ENCODE assay signal across 15 cellular contexts in the genomic region with DNA sequence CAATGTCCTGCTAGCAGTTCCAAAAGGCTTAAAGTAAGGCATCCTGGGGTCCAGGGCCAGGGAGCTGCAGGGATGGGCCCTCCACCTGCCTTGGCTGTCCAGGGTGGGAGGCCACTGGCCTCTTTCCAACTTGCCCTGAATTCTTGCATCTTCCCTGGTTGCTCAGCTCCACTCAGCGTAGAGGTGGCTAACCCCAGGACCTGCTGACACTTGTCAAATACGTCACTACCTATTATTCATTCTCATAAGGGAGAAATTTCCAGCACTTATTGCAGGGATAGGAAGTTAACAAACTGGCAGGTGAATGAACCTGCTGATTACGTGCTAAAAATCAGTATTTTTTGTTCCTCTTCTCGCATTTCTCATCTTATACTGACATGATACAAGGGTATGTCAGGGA.
"Had no signal": no experiment of that assay in that cellular context is flagged by ENCODE, and none has a peak within 500 bp of the region (broad histone marks: within the 10 kb centered on the region; RNA-seq: fewer than 3 reads in every experiment).

No MANE protein-coding gene starts in this region.

- ATAC-seq: activated CD4-positive, alpha-beta T cell treated with anti-CD3 and anti-CD28 coated beads for 36 hours; mucosa of descending colon; naive thymus-derived CD8-positive, alpha-beta T cell; stimulated activated memory B cell treated with anti-CD40 and anti-IgM and Interleukin-4, amounts not matched to agents 10 μg/mL and 1 μg/mL and 100 μg/mL, for 72 hours; T-helper 17 cell had no signal

- H3K36me3 Mint-ChIP-seq: activated CD4-positive, alpha-beta memory T cell treated with anti-CD3 and anti-CD28 coated beads for 36 hours; activated naive CD4-positive, alpha-beta T cell treated with anti-CD3 and anti-CD28 coated beads, Interleukin-2, amount 50 U/mL, for 24 hours; naive thymus-derived CD8-positive, alpha-beta T cell; stimulated activated memory B cell treated with anti-CD40 and anti-IgM and Interleukin-4, amounts not matched to agents 10 μg/mL and 1 μg/mL and 100 μg/mL, for 72 hours had no signal

- H3K4me1 Mint-ChIP-seq: activated CD4-positive, alpha-beta T cell treated with anti-CD3 and anti-CD28 coated beads for 36 hours; activated naive CD4-positive, alpha-beta T cell treated with anti-CD3 and anti-CD28 coated beads, Interleukin-2, amount 50 U/mL, for 24 hours; naive thymus-derived CD8-positive, alpha-beta T cell; stimulated activated memory B cell treated with anti-CD40 and anti-IgM and Interleukin-4, amounts not matched to agents 10 μg/mL and 1 μg/mL and 100 μg/mL, for 72 hours; T-helper 17 cell had no signal

- H3K27me3 ChIP-seq: colonic mucosa, thyroid gland had no signal

- H3K4me1 ChIP-seq: adrenal gland, colonic mucosa, thyroid gland had no signal

- DNase-seq: activated CD4-positive, alpha-beta memory T cell treated with anti-CD3 and anti-CD28 coated beads for 36 hours; activated CD4-positive, alpha-beta T cell treated with anti-CD3 and anti-CD28 coated beads for 36 hours; activated effector memory CD4-positive, alpha-beta T cell treated with Interleukin-2 at 50 U/mL for 16 hours; activated T-cell treated with anti-CD3 and anti-CD28 coated beads, Interleukin-2, amount 50 U/mL, for 24 hours; adrenal gland; caudate nucleus; colonic mucosa; mucosa of descending colon; naive thymus-derived CD8-positive, alpha-beta T cell; nucleus accumbens; stimulated activated CD4-positive, alpha-beta T cell treated with anti-CD3 and anti-CD28 coated beads, Interleukin-2, amount 100 ng/mL, for 48 hours; T-helper 17 cell; thyroid gland had no signal

- H3K36me3 ChIP-seq: adrenal gland, colonic mucosa, thyroid gland had no signal

- H3K9me3 Mint-ChIP-seq: activated CD4-positive, alpha-beta memory T cell treated with anti-CD3 and anti-CD28 coated beads for 36 hours; activated naive CD4-positive, alpha-beta T cell treated with anti-CD3 and anti-CD28 coated beads, Interleukin-2, amount 50 U/mL, for 24 hours; activated T-cell treated with anti-CD3 and anti-CD28 coated beads, Interleukin-2, amount 50 U/mL, for 24 hours; stimulated activated memory B cell treated with anti-CD40 and anti-IgM and Interleukin-4, amounts not matched to agents 10 μg/mL and 1 μg/mL and 100 μg/mL, for 72 hours had no signal

- H3K9me3 ChIP-seq: adrenal gland, colonic mucosa, mucosa of descending colon, thyroid gland had no signal

- H3K4me3 Mint-ChIP-seq: activated CD4-positive, alpha-beta memory T cell treated with anti-CD3 and anti-CD28 coated beads for 36 hours; activated CD4-positive, alpha-beta T cell treated with anti-CD3 and anti-CD28 coated beads for 36 hours; activated naive CD4-positive, alpha-beta T cell treated with anti-CD3 and anti-CD28 coated beads, Interleukin-2, amount 50 U/mL, for 24 hours; activated T-cell treated with anti-CD3 and anti-CD28 coated beads, Interleukin-2, amount 50 U/mL, for 24 hours; naive thymus-derived CD8-positive, alpha-beta T cell; stimulated activated memory B cell treated with anti-CD40 and anti-IgM and Interleukin-4, amounts not matched to agents 10 μg/mL and 1 μg/mL and 100 μg/mL, for 72 hours; T-helper 17 cell had no signal

- H3K27ac ChIP-seq: adrenal gland, colonic mucosa, thyroid gland had no signal

- H3K4me3 ChIP-seq: adrenal gland, colonic mucosa, mucosa of descending colon, thyroid gland had no signal
